16 cellular contexts compared by ENCODE assay signal in the genomic region with DNA sequence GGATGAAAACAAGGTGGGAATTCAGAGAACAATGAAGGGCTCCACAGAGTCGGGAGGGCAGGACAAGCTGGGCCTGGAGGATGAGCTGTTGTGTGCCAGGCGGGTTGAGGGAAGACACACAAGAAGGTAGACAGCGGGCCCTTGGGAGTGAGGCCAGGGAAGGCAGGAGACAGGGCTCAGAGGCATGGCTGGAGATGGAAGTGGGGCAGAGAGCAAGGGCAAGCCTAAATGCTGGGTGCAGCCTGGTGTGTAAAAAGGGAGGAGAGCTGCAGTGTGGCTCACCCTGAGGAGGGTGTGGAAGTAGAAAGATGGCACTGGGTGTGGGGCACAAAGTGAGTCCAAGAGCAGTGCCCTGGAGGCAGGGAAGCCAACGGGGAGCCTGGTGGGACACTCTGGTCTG.
DNase-seq lines count a peak whose midpoint lies in the region; ATAC-seq and TF ChIP-seq lines count a peak whose summit lies in the region.
"Had no signal": no experiment of that assay in that cellular context is flagged by ENCODE, and none has a peak within 500 bp of the region (broad histone marks: within the 10 kb centered on the region; RNA-seq: fewer than 3 reads in every experiment).

No MANE protein-coding gene starts in this region.

- TF ChIP-seq CTCF in coronary artery (IDR thresholded peaks at IDR 0.05) = no peak
- no peak for TF ChIP-seq CTCF in vagina (IDR thresholded peaks at IDR 0.05)

- TF ChIP-seq POLR2A in vagina (IDR thresholded peaks at IDR 0.05) = no peak

- H3K4me1 ChIP-seq in mucosa of stomach (ENCODE audit: control insufficient read depth, insufficient read depth, low read length) = peaks cover 67% of the 10 kb centered on the region
- peaks cover 31% of the 10 kb centered on the region for H3K4me1 ChIP-seq in vagina

- peak overlapping the region; percentile 13 for H3K27ac Mint-ChIP-seq in activated naive CD8-positive, alpha-beta T cell treated with anti-CD3 and anti-CD28 coated beads, Interleukin-2, amount 10 ng/mL, durations not matched to agents 7 days and 5 days
- no peak overlapping the region for H3K27ac Mint-ChIP-seq in activated naive CD8-positive, alpha-beta T cell treated with anti-CD3 and anti-CD28 coated beads, Interleukin-2, amount 50 U/mL, for 24 hours

- H3K27me3 ChIP-seq in mucosa of stomach (ENCODE audit: control insufficient read depth, insufficient read depth, low read length) (no peaks in the 10 kb centered on the region), vagina (no peaks in the 10 kb centered on the region)

- H3K4me3 ChIP-seq in coronary artery (no peak overlapping the region), mucosa of stomach (ENCODE audit: low read length) (no peak overlapping the region), vagina (no peak overlapping the region)
- H3K4me3 ChIP-seq: A549, K562 had no signal

- H3K27ac ChIP-seq in coronary artery (no peak overlapping the region), vagina (peak overlapping the region; percentile 2)

- H3K36me3 Mint-ChIP-seq in activated naive CD8-positive, alpha-beta T cell treated with anti-CD3 and anti-CD28 coated beads, Interleukin-2, amount 10 ng/mL, durations not matched to agents 7 days and 5 days = peaks cover 19% of the 10 kb centered on the region
- H3K36me3 Mint-ChIP-seq in activated naive CD8-positive, alpha-beta T cell treated with anti-CD3 and anti-CD28 coated beads, Interleukin-2, amount 50 U/mL, for 24 hours (ENCODE audit: low read depth) = peaks cover 16% of the 10 kb centered on the region

- H3K36me3 ChIP-seq in mucosa of stomach (ENCODE audit: control insufficient read depth, insufficient read depth, low read length) = no peaks in the 10 kb centered on the region
- H3K36me3 ChIP-seq in vagina = peaks cover 0 to 6% of the 10 kb centered on the region in 2 donors

- H3K27me3 Mint-ChIP-seq in activated naive CD8-positive, alpha-beta T cell treated with anti-CD3 and anti-CD28 coated beads, Interleukin-2, amount 10 ng/mL, durations not matched to agents 7 days and 5 days = no peaks in the 10 kb centered on the region
- no peaks in the 10 kb centered on the region for H3K27me3 Mint-ChIP-seq in activated naive CD8-positive, alpha-beta T cell treated with anti-CD3 and anti-CD28 coated beads, Interleukin-2, amount 50 U/mL, for 24 hours
- H3K27me3 Mint-ChIP-seq: activated CD4-positive, alpha-beta T cell treated with anti-CD3 and anti-CD28 coated beads, Interleukin-2, amount 10 ng/mL, durations not matched to agents 24 days and 14 days; CD4-positive, alpha-beta memory T cell had no signal

- no peaks in the 10 kb centered on the region for H3K9me3 ChIP-seq in mucosa of stomach (ENCODE audit: control insufficient read depth, low read length)
- no peaks in the 10 kb centered on the region for H3K9me3 ChIP-seq in vagina
- H3K9me3 ChIP-seq: A549 had no signal

- ATAC-seq in activated naive CD8-positive, alpha-beta T cell treated with anti-CD3 and anti-CD28 coated beads, Interleukin-2, amount 10 ng/mL, durations not matched to agents 7 days and 5 days (ENCODE audit: low read depth) = no peak
- ATAC-seq in activated naive CD8-positive, alpha-beta T cell treated with anti-CD3 and anti-CD28 coated beads, Interleukin-2, amount 50 U/mL, for 24 hours = no peak
- no peak for ATAC-seq in GM21515 (IDR thresholded peaks at IDR 0.05; ENCODE audit: unreplicated experiment)
- ATAC-seq in GM21619 (IDR thresholded peaks at IDR 0.05; ENCODE audit: unreplicated experiment) = no peak
- ATAC-seq: activated T-cell treated with anti-CD3 and anti-CD28 coated beads, Interleukin-2, amount 50 U/mL, for 4 hours; K562 had no signal

- peak overlapping the region; percentile 52 for H3K9ac ChIP-seq in mucosa of stomach (ENCODE audit: low read length)

- no peak overlapping the region for H3K4me3 Mint-ChIP-seq in activated naive CD8-positive, alpha-beta T cell treated with anti-CD3 and anti-CD28 coated beads, Interleukin-2, amount 10 ng/mL, durations not matched to agents 7 days and 5 days
- H3K4me3 Mint-ChIP-seq in activated naive CD8-positive, alpha-beta T cell treated with anti-CD3 and anti-CD28 coated beads, Interleukin-2, amount 50 U/mL, for 24 hours = no peak overlapping the region
- H3K4me3 Mint-ChIP-seq: activated CD4-positive, alpha-beta T cell treated with anti-CD3 and anti-CD28 coated beads, Interleukin-2, amount 10 ng/mL, durations not matched to agents 24 days and 14 days; activated T-cell treated with anti-CD3 and anti-CD28 coated beads, Interleukin-2, amount 50 U/mL, for 4 hours; CD4-positive, alpha-beta memory T cell had no signal

- H3K9me3 Mint-ChIP-seq in activated naive CD8-positive, alpha-beta T cell treated with anti-CD3 and anti-CD28 coated beads, Interleukin-2, amount 10 ng/mL, durations not matched to agents 7 days and 5 days = no peaks in the 10 kb centered on the region
- no peaks in the 10 kb centered on the region for H3K9me3 Mint-ChIP-seq in activated naive CD8-positive, alpha-beta T cell treated with anti-CD3 and anti-CD28 coated beads, Interleukin-2, amount 50 U/mL, for 24 hours
- H3K9me3 Mint-ChIP-seq: activated CD4-positive, alpha-beta T cell treated with anti-CD3 and anti-CD28 coated beads, Interleukin-2, amount 10 ng/mL, durations not matched to agents 24 days and 14 days; activated T-cell treated with anti-CD3 and anti-CD28 coated beads, Interleukin-2, amount 50 U/mL, for 4 hours; CD4-positive, alpha-beta memory T cell had no signal

- peaks cover 12% of the 10 kb centered on the region for H3K4me1 Mint-ChIP-seq in activated naive CD8-positive, alpha-beta T cell treated with anti-CD3 and anti-CD28 coated beads, Interleukin-2, amount 10 ng/mL, durations not matched to agents 7 days and 5 days
- peaks cover 2% of the 10 kb centered on the region for H3K4me1 Mint-ChIP-seq in activated naive CD8-positive, alpha-beta T cell treated with anti-CD3 and anti-CD28 coated beads, Interleukin-2, amount 50 U/mL, for 24 hours

- no peak for DNase-seq in activated naive CD8-positive, alpha-beta T cell treated with anti-CD3 and anti-CD28 coated beads, Interleukin-2, amount 10 ng/mL, durations not matched to agents 7 days and 5 days
- no peak for DNase-seq in activated naive CD8-positive, alpha-beta T cell treated with anti-CD3 and anti-CD28 coated beads, Interleukin-2, amount 50 U/mL, for 24 hours
- DNase-seq in coronary artery (ENCODE audit: low spot score) = peak; percentile 65
- DNase-seq in vagina (ENCODE audit: extremely low spot score in 2 of 2) = peak in 1 of 2 donors; percentile 83
- DNase-seq in HCEC 1CT = no peak
- DNase-seq: activated CD4-positive, alpha-beta T cell treated with anti-CD3 and anti-CD28 coated beads, Interleukin-2, amount 10 ng/mL, durations not matched to agents 24 days and 14 days; activated T-cell treated with anti-CD3 and anti-CD28 coated beads, Interleukin-2, amount 50 U/mL, for 4 hours; amygdala; CD4-positive, alpha-beta memory T cell; NCI-H1105 treated with DMSO at 0.1 percent for 48 hours; NK-92 treated with Interleukin-12 subunit alpha and Interleukin-12 subunit beta, amount 100 ng/mL, for 24 hours had no signal

- POLR2A ChIA-PET in activated naive CD8-positive, alpha-beta T cell treated with anti-CD3 and anti-CD28 coated beads, Interleukin-2, amount 10 ng/mL, durations not matched to agents 7 days and 5 days (lab: Charles Lee) = no interaction called here

- intact Hi-C loops in vagina (cut with DNase I) = no loop called here
